25 cellular contexts compared by ENCODE assay signal in the genomic region with DNA sequence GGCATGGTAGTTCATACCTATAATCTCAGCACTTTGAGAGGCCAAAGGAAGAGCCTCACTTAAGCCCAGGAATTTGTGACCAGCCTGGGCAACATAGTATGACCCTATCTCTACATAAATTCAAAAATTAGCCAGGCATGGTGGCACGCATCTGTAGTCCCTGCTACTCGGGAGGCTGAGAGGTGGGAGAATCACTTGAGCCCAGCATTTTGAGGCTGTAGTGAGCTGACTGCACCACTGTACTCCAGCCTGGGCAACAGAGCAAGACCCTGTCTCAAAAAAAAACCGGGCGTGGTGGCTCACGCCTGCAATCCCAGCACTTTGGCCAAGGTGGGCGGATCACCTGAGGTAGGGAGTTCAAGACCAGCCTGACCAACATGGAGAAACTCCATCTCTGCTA. TPM values are rescaled to one million over a fixed set of nuclear protein-coding genes. Genes with fewer than 3 reads are reported as not detected.
DNase-seq lines count a peak whose midpoint lies in the region; ATAC-seq and TF ChIP-seq lines count a peak whose summit lies in the region.
"Had no signal": no experiment of that assay in that cellular context is flagged by ENCODE, and none has a peak within 500 bp of the region (broad histone marks: within the 10 kb centered on the region; RNA-seq: fewer than 3 reads in every experiment).

No MANE protein-coding gene starts in this region.

- intact Hi-C loops in psoas muscle (cut with DNase I), result no loop called here
- intact Hi-C loops in spleen (cut with DNase I; ENCODE audit: low total_unique reads), result no loop called here

- H3K4me2 ChIP-seq in GM23338, result no peak overlapping the region
- H3K4me2 ChIP-seq: BLaER1 had no signal

- H3K27ac ChIP-seq in HEK293 (ENCODE audit: extremely low read depth, low read depth, low read length), result no peak overlapping the region
- peak overlapping the region; percentile 13 for H3K27ac ChIP-seq in psoas muscle
- no peak overlapping the region for H3K27ac ChIP-seq in spleen
- H3K27ac ChIP-seq in GM23338 (ENCODE audit: low read depth), result no peak overlapping the region
- H3K27ac ChIP-seq: BLaER1 had no signal

- H3K79me2 ChIP-seq in GM23338 (replicated peaks; ENCODE audit: insufficient read depth), result peaks cover 100% of the 10 kb centered on the region

- DNase-seq in WTC11 (ENCODE audit: low spot score) (no peak), psoas muscle (no peak), spleen (peak; percentile 30), NCI-H82 treated with DMSO at 0.1 percent for 48 hours (lab: John Stamatoyannopoulos, UW; ENCODE audit: unreplicated experiment) (no peak), GM23338 (ENCODE audit: low spot score) (no peak)
- no peak for DNase-seq in activated naive CD4-positive, alpha-beta T cell treated with anti-CD3 and anti-CD28 coated beads, Interleukin-2, amount 50 U/mL, for 72 hours (ENCODE audit: low spot score in 2 of 2)
- DNase-seq: 8988T; ACHN; BE2C; C1 segment of cervical spinal cord; CD4-positive, alpha-beta memory T cell; CD4-positive, CD25-positive, alpha-beta regulatory T cell; CD8-positive, alpha-beta memory T cell; COR-L47; DMS 273 treated with DMSO at 0.1 percent for 48 hours; DMS153; DMS53; DMS79; DND-41; EL; GDM1 had no signal

- TF ChIP-seq POLR2A in spleen (IDR thresholded peaks at IDR 0.05), result no peak

- peaks cover 34% of the 10 kb centered on the region for H4K20me1 ChIP-seq in GM23338 (replicated peaks; ENCODE audit: insufficient read depth)

- H3K36me3 ChIP-seq in HEK293 (ENCODE audit: control insufficient read depth in 2 of 2, insufficient read depth in 1 of 2, low read length in 2 of 2) (peaks cover 0 to 3% of the 10 kb centered on the region in 2 experiments; a peak in 1 of 3 replicates), psoas muscle (ENCODE audit: insufficient read depth in 1 of 2, low read depth in 1 of 2) (no peaks in the 10 kb centered on the region), spleen (no peaks in the 10 kb centered on the region), GM23338 (ENCODE audit: insufficient read depth) (no peaks in the 10 kb centered on the region)
- H3K36me3 ChIP-seq: BE2C had no signal

- H3K4me3 ChIP-seq in HEK293 (ENCODE audit: low read depth, low read length), result no peak overlapping the region
- H3K4me3 ChIP-seq in psoas muscle, result no peak overlapping the region
- H3K4me3 ChIP-seq in spleen, result no peak overlapping the region
- no peak overlapping the region for H3K4me3 ChIP-seq in GM23338
- H3K4me3 ChIP-seq: BLaER1, GM12878 had no signal

- H3K4me3 Mint-ChIP-seq in WTC11 (no peak overlapping the region), GM23338 (no peak overlapping the region)
- H3K4me3 Mint-ChIP-seq: CD14-positive monocyte; CD4-positive, alpha-beta memory T cell; CD4-positive, CD25-positive, alpha-beta regulatory T cell; CD8-positive, alpha-beta memory T cell had no signal

- H3K9me3 Mint-ChIP-seq in WTC11 (peaks cover 4% of the 10 kb centered on the region; the same call in 1 of the 2 replicates), GM23338 (no peaks in the 10 kb centered on the region)
- no peaks in the 10 kb centered on the region for H3K9me3 Mint-ChIP-seq in activated naive CD4-positive, alpha-beta T cell treated with anti-CD3 and anti-CD28 coated beads, Interleukin-2, amount 50 U/mL, for 72 hours

- no peaks in the 10 kb centered on the region for H3K27me3 ChIP-seq in psoas muscle (ENCODE audit: insufficient read depth in 3 of 3, low read length in 2 of 3)
- H3K27me3 ChIP-seq in spleen (replicated peaks in 1 of 7), result no peaks in the 10 kb centered on the region
- no peaks in the 10 kb centered on the region for H3K27me3 ChIP-seq in GM23338 (ENCODE audit: insufficient read depth)
- H3K27me3 ChIP-seq: BE2C, BLaER1 had no signal

- H3F3A ChIP-seq in GM23338 (replicated peaks; ENCODE audit: low read depth), result no peaks in the 10 kb centered on the region

- H3K4me1 Mint-ChIP-seq in WTC11, result peaks cover 49% of the 10 kb centered on the region
- peaks cover 46% of the 10 kb centered on the region for H3K4me1 Mint-ChIP-seq in GM23338
- H3K4me1 Mint-ChIP-seq: CD14-positive monocyte; CD4-positive, alpha-beta memory T cell; CD4-positive, CD25-positive, alpha-beta regulatory T cell; CD8-positive, alpha-beta memory T cell had no signal

- H3K9me2 ChIP-seq in GM23338 (ENCODE audit: insufficient read depth), result no peaks in the 10 kb centered on the region

- TF ChIP-seq CTCF in HEK293 (tag by site-specific recombination; IDR thresholded peaks at IDR 0.05), result no peak
- TF ChIP-seq CTCF in WTC11 (IDR thresholded peaks at IDR 0.05), result no peak
- TF ChIP-seq CTCF in psoas muscle (IDR thresholded peaks at IDR 0.05), result no peak
- no peak for TF ChIP-seq CTCF in spleen (IDR thresholded peaks at IDR 0.05 in 8 of 11, conservative IDR thresholded peaks at IDR 0.05 in 3 of 11)
- no peak for TF ChIP-seq CTCF in GM23338 (conservative IDR thresholded peaks at IDR 0.05; ENCODE audit: low read depth in 2 of 2)

- H3K4me1 ChIP-seq in HEK293 (ENCODE audit: control insufficient read depth, insufficient read depth, low read length) (peaks cover 15% of the 10 kb centered on the region), psoas muscle (peaks cover 56% of the 10 kb centered on the region), spleen (peaks cover 0 to 5% (median 0%) of the 10 kb centered on the region in 6 donors), GM23338 (ENCODE audit: insufficient read depth) (peaks cover 34% of the 10 kb centered on the region)

- H3K27ac Mint-ChIP-seq in WTC11, result peak overlapping the region; percentile 44; the same call in 1 of the 2 replicates
- H3K27ac Mint-ChIP-seq in activated naive CD4-positive, alpha-beta T cell treated with anti-CD3 and anti-CD28 coated beads, Interleukin-2, amount 50 U/mL, for 72 hours, result no peak overlapping the region
- H3K27ac Mint-ChIP-seq in GM23338, result no peak overlapping the region
- H3K27ac Mint-ChIP-seq: CD14-positive monocyte; CD4-positive, alpha-beta memory T cell; CD4-positive, CD25-positive, alpha-beta regulatory T cell; CD8-positive, alpha-beta memory T cell had no signal

- H2AFZ ChIP-seq in GM23338, result no peak overlapping the region

- ATAC-seq in WTC11 (no peak), psoas muscle (no peak), GM23338 (no peak)
- ATAC-seq in activated naive CD4-positive, alpha-beta T cell treated with anti-CD3 and anti-CD28 coated beads, Interleukin-2, amount 50 U/mL, for 72 hours, result no peak
- ATAC-seq: GM12878 had no signal

- H3K27me3 Mint-ChIP-seq in WTC11 (ENCODE audit: low read depth) (no peaks in the 10 kb centered on the region), GM23338 (ENCODE audit: insufficient read depth, low read depth, poor library complexity) (peaks cover 5% of the 10 kb centered on the region)

- 96 to 100% (median 99%) methylated on average over 6 of the region's 6 CpGs for WGBS in psoas muscle, 3 donors
- 92 to 98% (median 94%) methylated on average over 6 of the region's 6 CpGs for WGBS in spleen, 5 donors

- CTCF ChIA-PET in HEK293 (lab: Yijun Ruan, JAX), result interaction anchor here (0.6 to 0.7 kb wide), 3 partner anchors 410 to 724 kb away, joined by 3 to 7 read pairs (median 5); no protein-coding TSS in a partner anchor
- CTCF ChIA-PET in WTC11 (lab: Charles Lee), result no interaction called here

- no peaks in the 10 kb centered on the region for H3K9me3 ChIP-seq in HEK293 (ENCODE audit: control insufficient read depth, insufficient read depth, low read depth, low read length)
- no peaks in the 10 kb centered on the region for H3K9me3 ChIP-seq in psoas muscle
- no peaks in the 10 kb centered on the region for H3K9me3 ChIP-seq in spleen
- H3K9me3 ChIP-seq: BE2C, BLaER1 had no signal

- POLR2A ChIA-PET in HEK293 (lab: Yijun Ruan, JAX), result no interaction called here
- POLR2A ChIA-PET in WTC11 (lab: Charles Lee), result no interaction called here

- H3K36me3 Mint-ChIP-seq in WTC11, result peaks cover 14% of the 10 kb centered on the region
- H3K36me3 Mint-ChIP-seq in activated naive CD4-positive, alpha-beta T cell treated with anti-CD3 and anti-CD28 coated beads, Interleukin-2, amount 50 U/mL, for 72 hours, result no peaks in the 10 kb centered on the region
- H3K36me3 Mint-ChIP-seq in GM23338 (ENCODE audit: low read depth), result peaks cover 9% of the 10 kb centered on the region; the same call in 2 of the 3 replicates
- H3K36me3 Mint-ChIP-seq: CD14-positive monocyte; CD4-positive, alpha-beta memory T cell; CD4-positive, CD25-positive, alpha-beta regulatory T cell; CD8-positive, alpha-beta memory T cell had no signal

TF ChIP-seq in HEK293, 187 proteins besides CTCF, POLR2A, EP300 and RAD21:
- TF ChIP-seq ZBTB48 (tag by site-specific recombination; IDR thresholded peaks at IDR 0.05) (no peak), ZNF157 (tag by site-specific recombination; IDR thresholded peaks at IDR 0.05) (no peak), ZNF121 (tag by site-specific recombination; IDR thresholded peaks at IDR 0.05) (peak; percentile 87), ZNF24 (tag by site-specific recombination; IDR thresholded peaks at IDR 0.05) (no peak)
TF ChIP-seq in HEK293: peak in this region for 1.

TF ChIP-seq in WTC11, 78 proteins besides CTCF, POLR2A, EP300 and RAD21:
- TF ChIP-seq ZNF121 (CRISPR knock-in tag; IDR thresholded peaks at IDR 0.05) (peak; percentile 81; the same call in 1 of the 2 replicates), NFATC4 (CRISPR knock-in tag; IDR thresholded peaks at IDR 0.05) (no peak)

TF ChIP-seq in GM23338, 12 proteins besides CTCF, POLR2A, EP300 and RAD21:
- TF ChIP-seq EZH2phosphoT487 (IDR thresholded peaks at IDR 0.05; ENCODE audit: unreplicated experiment), result no peak
- TF ChIP-seq EZH2 (IDR thresholded peaks at IDR 0.05; ENCODE audit: low read depth, unreplicated experiment), result no peak
- no peak for TF ChIP-seq STAT1 (IDR thresholded peaks at IDR 0.05; ENCODE audit: unreplicated experiment)

RNA-seq across cellular contexts. Expression of gene PARD3, which starts 19.8 kb away (rescaled TPM):
- total RNA-seq in WTC11 (2021) (44.9 to 51.8 TPM (median 47.0 TPM) in 3 replicates), psoas muscle (10 to 100 TPM; 52.7 to 84.4 (median 63.3) TPM), spleen (10 to 100 TPM in 6 of 7 donors, 1 to 10 TPM in 1; 8.3 to 18.9 (median 11.5) TPM)
- polyA plus RNA-seq in psoas muscle (10 to 100 TPM; 20.2 to 53.4 (median 29.0) TPM), spleen (1 to 10 TPM; 2.8 to 4.8 (median 4.8) TPM), GM23338 (2016; fragmentation: Nextera tagmentation; extraction: Ambion mirVana) (30.1 and 30.2 TPM in 2 replicates)
- 1 to 10 TPM; 1.4 to 2.7 TPM for total RNA-seq in activated naive CD4-positive, alpha-beta T cell treated with anti-CD3 and anti-CD28 coated beads, Interleukin-2, amount 50 U/mL, for 72 hours
- 41.7 and 51.4 TPM in 2 replicates for total RNA-seq in GM23338 (2014; rRNA removed; shearing (Covaris generic))
- polyA plus RNA-seq: CD8-positive, alpha-beta memory T cell had no signal

Comparison
In these comparisons a context has a peak if more than half of its experiments do, and no peak if none do; other contexts are left out.
1. Of the 8 proteins assayed by ChIP-seq in both HEK293 and WTC11: peak only in HEK293: none; only in WTC11: none; in both: ZNF121; in neither: 7.